8 cellular contexts compared by ENCODE assay signal in genomic region chr14:32933943-32934890, GRCh38. TPM values are rescaled to one million over a fixed set of nuclear protein-coding genes. Genes with fewer than 3 reads are reported as not detected.
DNase-seq lines count a peak whose midpoint lies in the region; ATAC-seq and TF ChIP-seq lines count a peak whose summit lies in the region.

No MANE protein-coding gene starts in this region.

- no peak overlapping the region for H3K14ac ChIP-seq in trophoblast cell (ENCODE audit: low read length)

- H3K4me2 ChIP-seq in trophoblast cell (ENCODE audit: low read length), result peak overlapping the region; percentile 85

- no peak for DNase-seq in activated CD8-positive, alpha-beta memory T cell treated with anti-CD3 and anti-CD28 coated beads, Interleukin-2, amount 10 ng/mL, durations not matched to agents 7 days and 5 days
- no peak for DNase-seq in activated CD8-positive, alpha-beta memory T cell treated with anti-CD3 and anti-CD28 coated beads for 24 hours
- no peak for DNase-seq in SK-N-MC (ENCODE audit: low read depth, low spot score)
- DNase-seq in cardiac muscle cell (ENCODE audit: low read depth in 1 of 2, low spot score in 1 of 2), result peak; percentile 38 to 70
- peak in 1 of 2 donors; percentile 32 for DNase-seq in trophoblast cell
- no peak for DNase-seq in epidermal melanocyte (ENCODE audit: insufficient read length, low spot score)
- no peak for DNase-seq in NCI-H1048 (lab: John Stamatoyannopoulos, UW)

- H3K4me3 ChIP-seq in SK-N-MC, result peak overlapping the region; percentile 74
- peak overlapping the region; percentile 32 for H3K4me3 ChIP-seq in cardiac muscle cell
- H3K4me3 ChIP-seq in trophoblast cell (ENCODE audit: low read depth, low read length), result peak overlapping the region; percentile 1

- no peak overlapping the region for H4K8ac ChIP-seq in trophoblast cell (ENCODE audit: low read depth, low read length)

- no peaks in the 10 kb centered on the region for H3K36me3 ChIP-seq in SK-N-MC (ENCODE audit: insufficient read depth, low read length)
- H3K36me3 ChIP-seq in cardiac muscle cell, result no peaks in the 10 kb centered on the region
- H3K36me3 ChIP-seq in trophoblast cell (ENCODE audit: control insufficient read depth in 1 of 2, insufficient read depth in 2 of 2, low read length in 2 of 2), result no peaks in the 10 kb centered on the region

- no peak overlapping the region for H2BK5ac ChIP-seq in trophoblast cell (ENCODE audit: low read depth, low read length, poor library complexity)

- H3K4me3 Mint-ChIP-seq in activated CD8-positive, alpha-beta memory T cell treated with anti-CD3 and anti-CD28 coated beads, Interleukin-2, amount 10 ng/mL, durations not matched to agents 7 days and 5 days, result peak overlapping the region; percentile 39

- no peak overlapping the region for H4K91ac ChIP-seq in trophoblast cell (ENCODE audit: low read depth, low read length)

- H3K4me1 ChIP-seq in cardiac muscle cell (ENCODE audit: low read depth), result peaks cover 16% of the 10 kb centered on the region
- peaks cover 15 to 17% of the 10 kb centered on the region in 2 experiments for H3K4me1 ChIP-seq in trophoblast cell (ENCODE audit: control insufficient read depth in 1 of 2, insufficient read depth in 2 of 2, low read length in 2 of 2)

- H3K9me3 ChIP-seq in SK-N-MC (ENCODE audit: low read depth, low read length) (no peaks in the 10 kb centered on the region), cardiac muscle cell (ENCODE audit: low read depth) (no peaks in the 10 kb centered on the region), trophoblast cell (ENCODE audit: insufficient read depth, low read depth, low read length) (peaks cover 9% of the 10 kb centered on the region)

- peaks cover 4% of the 10 kb centered on the region for H3K4me1 Mint-ChIP-seq in activated CD8-positive, alpha-beta memory T cell treated with anti-CD3 and anti-CD28 coated beads, Interleukin-2, amount 10 ng/mL, durations not matched to agents 7 days and 5 days

- H3K9ac ChIP-seq in SK-N-MC (ENCODE audit: insufficient read length) (no peak overlapping the region), trophoblast cell (ENCODE audit: low read length) (no peak overlapping the region)

- no peak overlapping the region for H2AFZ ChIP-seq in trophoblast cell (ENCODE audit: insufficient read depth, low read length, poor library complexity)

- H2BK120ac ChIP-seq in trophoblast cell (ENCODE audit: insufficient read depth, low read length, poor library complexity), result no peak overlapping the region

- H3K79me2 ChIP-seq in trophoblast cell (ENCODE audit: control insufficient read depth, insufficient read depth, low read length, poor library complexity), result no peaks in the 10 kb centered on the region

- no peak overlapping the region for H3K27ac Mint-ChIP-seq in activated CD8-positive, alpha-beta memory T cell treated with anti-CD3 and anti-CD28 coated beads, Interleukin-2, amount 10 ng/mL, durations not matched to agents 7 days and 5 days

- H3K27ac ChIP-seq in SK-N-MC, result no peak overlapping the region
- no peak overlapping the region for H3K27ac ChIP-seq in cardiac muscle cell
- H3K27ac ChIP-seq in trophoblast cell (ENCODE audit: low read depth, low read length), result no peak overlapping the region

- H2AK5ac ChIP-seq in trophoblast cell (ENCODE audit: low read length), result no peak overlapping the region

- no peak overlapping the region for H4K12ac ChIP-seq in trophoblast cell (ENCODE audit: low read depth, low read length)

- no CpG with 5 or more reads among the region's 80 CpGs for WGBS in trophoblast cell (ENCODE audit: extremely low coverage, insufficient coverage, insufficient read length)

- peaks cover 60% of the 10 kb centered on the region for H3K27me3 Mint-ChIP-seq in activated CD8-positive, alpha-beta memory T cell treated with anti-CD3 and anti-CD28 coated beads, Interleukin-2, amount 10 ng/mL, durations not matched to agents 7 days and 5 days

- H3K4ac ChIP-seq in trophoblast cell (ENCODE audit: low read depth, low read length), result no peak overlapping the region

- CTCF ChIA-PET in activated CD8-positive, alpha-beta memory T cell treated with anti-CD3 and anti-CD28 coated beads, Interleukin-2, amount 10 ng/mL, durations not matched to agents 7 days and 5 days (lab: Charles Lee), result no interaction called here

- H3K27me3 ChIP-seq in cardiac muscle cell (peaks cover 93% of the 10 kb centered on the region), trophoblast cell (ENCODE audit: insufficient read depth, low read length) (peaks cover 51% of the 10 kb centered on the region)

- peaks cover 3% of the 10 kb centered on the region for H3K36me3 Mint-ChIP-seq in activated CD8-positive, alpha-beta memory T cell treated with anti-CD3 and anti-CD28 coated beads, Interleukin-2, amount 10 ng/mL, durations not matched to agents 7 days and 5 days

- no peak for TF ChIP-seq CTCF in cardiac muscle cell (IDR thresholded peaks at IDR 0.05; ENCODE audit: low read depth, low read length)

- no peak overlapping the region for H2BK12ac ChIP-seq in trophoblast cell (ENCODE audit: low read length)

- H3K23ac ChIP-seq in trophoblast cell (ENCODE audit: low read length), result no peak overlapping the region

- peaks cover 1% of the 10 kb centered on the region for H3K9me3 Mint-ChIP-seq in activated CD8-positive, alpha-beta memory T cell treated with anti-CD3 and anti-CD28 coated beads, Interleukin-2, amount 10 ng/mL, durations not matched to agents 7 days and 5 days (ENCODE audit: low read depth)

- ATAC-seq in activated CD8-positive, alpha-beta memory T cell treated with anti-CD3 and anti-CD28 coated beads, Interleukin-2, amount 10 ng/mL, durations not matched to agents 7 days and 5 days, result no peak
- no peak for ATAC-seq in HG02763 (IDR thresholded peaks at IDR 0.05; ENCODE audit: unreplicated experiment)

- no peak overlapping the region for H3K18ac ChIP-seq in trophoblast cell (ENCODE audit: low read length)

- peaks cover 1% of the 10 kb centered on the region for H3K79me1 ChIP-seq in trophoblast cell (ENCODE audit: low read length)

RNA-seq across cellular contexts. Expression of gene NPAS3, which starts 4.5 kb away (rescaled TPM):
- not detected for total RNA-seq in activated CD8-positive, alpha-beta memory T cell treated with anti-CD3 and anti-CD28 coated beads, Interleukin-2, amount 10 ng/mL, durations not matched to agents 7 days and 5 days
- total RNA-seq in cardiac muscle cell, result 0.18 and 0.32 TPM in 2 replicates
- 0.18 and 0.82 TPM in 2 replicates for polyA plus RNA-seq in cardiac muscle cell
- 0.07 and 0.12 TPM in 2 replicates for polyA plus RNA-seq in trophoblast cell (2013)

Comparison
In these comparisons a context has a peak if more than half of its experiments do, and no peak if none do; other contexts are left out.
1. DNase-seq: peak in cardiac muscle cell (2 of 2); none in activated CD8-positive, alpha-beta memory T cell treated with anti-CD3 and anti-CD28 coated beads, Interleukin-2, amount 10 ng/mL, durations not matched to agents 7 days and 5 days (single experiment), activated CD8-positive, alpha-beta memory T cell treated with anti-CD3 and anti-CD28 coated beads for 24 hours (single experiment), SK-N-MC (single experiment), epidermal melanocyte (single experiment) and NCI-H1048 (single experiment).
2. H3K4me3 ChIP-seq: peak in every context shown above with its lines; median percentile 74 in SK-N-MC; 32 in cardiac muscle cell; 1 in trophoblast cell.